Comparison of ENCODE assay signal across 9 cellular contexts in genomic region chr4:41215155-41215554, GRCh38. TPM values are rescaled to one million over a fixed set of nuclear protein-coding genes. Genes with fewer than 3 reads are reported as not detected.
DNase-seq lines count a peak whose midpoint lies in the region; ATAC-seq and TF ChIP-seq lines count a peak whose summit lies in the region.
"Had no signal": no experiment of that assay in that cellular context is flagged by ENCODE, and none has a peak within 500 bp of the region (broad histone marks: within the 10 kb centered on the region; RNA-seq: fewer than 3 reads in every experiment).

No MANE protein-coding gene starts in this region.

- H3K36me3 Mint-ChIP-seq in Caco-2 (ENCODE audit: insufficient read depth, unreplicated experiment) (peaks cover 23% of the 10 kb centered on the region), osteocyte (ENCODE audit: unreplicated experiment) (no peaks in the 10 kb centered on the region)
- no peaks in the 10 kb centered on the region for H3K36me3 Mint-ChIP-seq in central memory CD8-positive, alpha-beta T cell (ENCODE audit: insufficient read depth)
- H3K36me3 Mint-ChIP-seq: activated CD8-positive, alpha-beta memory T cell treated with anti-CD3 and anti-CD28 coated beads, Interleukin-2, amount 10 ng/mL, durations not matched to agents 7 days and 5 days had no signal

- intact Hi-C loops in Caco-2 (cut with micrococcal nuclease; ENCODE audit: unreplicated experiment): loop anchor here (10.0 kb wide), 1 partner anchor 470 kb away; the partner anchor contains the start of gene NSUN7

- H3K4me3 ChIP-seq in Caco-2 (ENCODE audit: low read depth, low read length) (peak overlapping the region; percentile 91), NB4 (ENCODE audit: low read depth, low read length) (no peak overlapping the region)

- CTCF ChIA-PET in Caco-2 (lab: Charles Lee): interaction anchor here (1.5 kb wide), 6 partner anchors 27 to 374 kb away, joined by 3 to 17 read pairs (median 6); no protein-coding TSS in a partner anchor

- no peak for DNase-seq in Caco-2
- peak; percentile 13 for DNase-seq in NB4 (ENCODE audit: low read depth)
- no peak for DNase-seq in central memory CD8-positive, alpha-beta T cell (ENCODE audit: low spot score in 2 of 2)
- DNase-seq in osteocyte (ENCODE audit: extremely low spot score, unreplicated experiment): no peak
- DNase-seq in NOMO-1 treated with dmso at 0.1 percent for 144 hours (lab: John Stamatoyannopoulos, UW; ENCODE audit: unreplicated experiment): no peak
- DNase-seq in occipital lobe (lab: John Stamatoyannopoulos, UW): no peak

- H3K4me3 Mint-ChIP-seq in Caco-2 (ENCODE audit: unreplicated experiment): peak overlapping the region; percentile 99
- H3K4me3 Mint-ChIP-seq in central memory CD8-positive, alpha-beta T cell: peak overlapping the region; percentile 50
- peak overlapping the region; percentile 53 for H3K4me3 Mint-ChIP-seq in osteocyte (ENCODE audit: unreplicated experiment)

- H3K4me1 ChIP-seq in Caco-2: peaks cover 23% of the 10 kb centered on the region

- H3K4me1 Mint-ChIP-seq in Caco-2 (ENCODE audit: low read depth, unreplicated experiment) (peaks cover 9% of the 10 kb centered on the region), osteocyte (ENCODE audit: unreplicated experiment) (peaks cover 40% of the 10 kb centered on the region)
- no peaks in the 10 kb centered on the region for H3K4me1 Mint-ChIP-seq in central memory CD8-positive, alpha-beta T cell

- H3K27ac Mint-ChIP-seq in Caco-2 (ENCODE audit: unreplicated experiment) (peak overlapping the region; percentile 66), osteocyte (ENCODE audit: unreplicated experiment) (peak overlapping the region; percentile 97)
- H3K27ac Mint-ChIP-seq in central memory CD8-positive, alpha-beta T cell (ENCODE audit: low read depth): no peak overlapping the region
- H3K27ac Mint-ChIP-seq: activated CD8-positive, alpha-beta memory T cell treated with anti-CD3 and anti-CD28 coated beads, Interleukin-2, amount 10 ng/mL, durations not matched to agents 7 days and 5 days had no signal

- H3K9me3 Mint-ChIP-seq in Caco-2 (ENCODE audit: unreplicated experiment): no peaks in the 10 kb centered on the region
- H3K9me3 Mint-ChIP-seq in central memory CD8-positive, alpha-beta T cell: no peaks in the 10 kb centered on the region
- H3K9me3 Mint-ChIP-seq in osteocyte (ENCODE audit: unreplicated experiment): no peaks in the 10 kb centered on the region

- H3K27me3 Mint-ChIP-seq in Caco-2 (ENCODE audit: insufficient read depth, unreplicated experiment) (no peaks in the 10 kb centered on the region), osteocyte (ENCODE audit: unreplicated experiment) (no peaks in the 10 kb centered on the region)
- H3K27me3 Mint-ChIP-seq in central memory CD8-positive, alpha-beta T cell: peaks cover 79% of the 10 kb centered on the region

- no peak for TF ChIP-seq POLR2A in NB4 (IDR thresholded peaks at IDR 0.05; ENCODE audit: extremely low read depth, insufficient read length)

- BruUV-seq in Caco-2 (replicated peaks; lab: Mats Ljungman, UMichigan): no TSS peak

- POLR2A ChIA-PET in Caco-2 (lab: Charles Lee): no interaction called here

- no peaks in the 10 kb centered on the region for H3K36me3 ChIP-seq in Caco-2 (ENCODE audit: control insufficient read depth, insufficient read depth, low read length)

- H3K9me3 ChIP-seq in Caco-2: no peaks in the 10 kb centered on the region

- TF ChIP-seq CTCF in Caco-2 (IDR thresholded peaks at IDR 0.05; ENCODE audit: insufficient read depth in 1 of 2, low read depth in 1 of 2, low read length in 1 of 2, severe bottlenecking in 1 of 2, unreplicated experiment in 1 of 2) (no peak), NB4 (IDR thresholded peaks at IDR 0.05; ENCODE audit: low read depth, low read length) (no peak), osteocyte (IDR thresholded peaks at IDR 0.05) (no peak)

- no peaks in the 10 kb centered on the region for H3K27me3 ChIP-seq in Caco-2 (replicated peaks; ENCODE audit: control insufficient read depth, insufficient read depth, low read length)

- ATAC-seq in central memory CD8-positive, alpha-beta T cell (replicated peaks; ENCODE audit: extremely low read depth, poor library complexity, severe bottlenecking): no peak
- no peak for ATAC-seq in GM18517 (IDR thresholded peaks at IDR 0.05; ENCODE audit: unreplicated experiment)
- no peak for ATAC-seq in GM21619 (IDR thresholded peaks at IDR 0.05; ENCODE audit: unreplicated experiment)

RNA-seq across cellular contexts. Expression of gene APBB2, which starts 0.8 kb away (rescaled TPM):
- total RNA-seq in Caco-2 (2022): 80.7 and 88.6 TPM in 2 replicates
- 56.2 and 62.0 TPM in 2 replicates for total RNA-seq in osteocyte
- 78.5 TPM for total RNA-seq in occipital lobe

RNA-seq across cellular contexts. Expression of gene UCHL1, which starts 41.6 kb away (rescaled TPM):
- 198 and 233 TPM in 2 replicates for total RNA-seq in Caco-2 (2022)
- 167 and 168 TPM in 2 replicates for total RNA-seq in osteocyte
- 839 TPM for total RNA-seq in occipital lobe
